ENCODE assay signal across 1 cellular context in genomic region chr17:30906101-30906911, GRCh38.
TF ChIP-seq lines count a peak whose summit lies in the region.

A gene with protein sequence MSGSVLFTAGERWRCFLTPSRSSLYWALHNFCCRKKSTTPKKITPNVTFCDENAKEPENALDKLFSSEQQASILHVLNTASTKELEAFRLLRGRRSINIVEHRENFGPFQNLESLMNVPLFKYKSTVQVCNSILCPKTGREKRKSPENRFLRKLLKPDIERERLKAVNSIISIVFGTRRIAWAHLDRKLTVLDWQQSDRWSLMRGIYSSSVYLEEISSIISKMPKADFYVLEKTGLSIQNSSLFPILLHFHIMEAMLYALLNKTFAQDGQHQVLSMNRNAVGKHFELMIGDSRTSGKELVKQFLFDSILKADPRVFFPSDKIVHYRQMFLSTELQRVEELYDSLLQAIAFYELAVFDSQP (minus strand): TSS chr17:30906238. CDS start chr17:30906198, 40 bp downstream.

TF ChIP-seq in K562, 482 proteins besides CTCF, POLR2A, EP300 and RAD21 (continued from another document and continues in another):
- TF ChIP-seq ARID2 (IDR thresholded peaks at IDR 0.05): no peak
- TF ChIP-seq, protein P1, sequence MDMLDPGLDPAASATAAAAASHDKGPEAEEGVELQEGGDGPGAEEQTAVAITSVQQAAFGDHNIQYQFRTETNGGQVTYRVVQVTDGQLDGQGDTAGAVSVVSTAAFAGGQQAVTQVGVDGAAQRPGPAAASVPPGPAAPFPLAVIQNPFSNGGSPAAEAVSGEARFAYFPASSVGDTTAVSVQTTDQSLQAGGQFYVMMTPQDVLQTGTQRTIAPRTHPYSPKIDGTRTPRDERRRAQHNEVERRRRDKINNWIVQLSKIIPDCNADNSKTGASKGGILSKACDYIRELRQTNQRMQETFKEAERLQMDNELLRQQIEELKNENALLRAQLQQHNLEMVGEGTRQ (CRISPR knock-in tag; IDR thresholded peaks at IDR 0.05): no peak; the same call in 1 of the 2 replicates
- no peak for TF ChIP-seq ZNF57 (CRISPR knock-in tag; IDR thresholded peaks at IDR 0.05)
- no peak for TF ChIP-seq THRA (IDR thresholded peaks at IDR 0.05)
- no peak for TF ChIP-seq ARHGAP35 (IDR thresholded peaks at IDR 0.05; ENCODE audit: partially characterized antibody)
- TF ChIP-seq ZSCAN29 (IDR thresholded peaks at IDR 0.05): no peak
- TF ChIP-seq NCOA6 (IDR thresholded peaks at IDR 0.05): no peak
- no peak for TF ChIP-seq CC2D1A (IDR thresholded peaks at IDR 0.05)
- TF ChIP-seq RBM34 (IDR thresholded peaks at IDR 0.05; ENCODE audit: borderline replicate concordance, insufficient read depth, low read length): no peak
- TF ChIP-seq KAT2B (IDR thresholded peaks at IDR 0.05; ENCODE audit: low read depth, low read length): no peak
- peak; percentile 94 for TF ChIP-seq SIN3B (IDR thresholded peaks at IDR 0.05; ENCODE audit: low read depth)
- no peak for TF ChIP-seq ERF (CRISPR knock-in tag; IDR thresholded peaks at IDR 0.05)
- TF ChIP-seq ZNF785 (CRISPR knock-in tag; IDR thresholded peaks at IDR 0.05): no peak
- TF ChIP-seq KLF1 (tag; IDR thresholded peaks at IDR 0.05): no peak
- no peak for TF ChIP-seq ZNF586 (CRISPR knock-in tag; conservative IDR thresholded peaks at IDR 0.05)
- TF ChIP-seq SRSF3 (IDR thresholded peaks at IDR 0.05; ENCODE audit: insufficient read depth, low read length): no peak
- TF ChIP-seq, protein P2, sequence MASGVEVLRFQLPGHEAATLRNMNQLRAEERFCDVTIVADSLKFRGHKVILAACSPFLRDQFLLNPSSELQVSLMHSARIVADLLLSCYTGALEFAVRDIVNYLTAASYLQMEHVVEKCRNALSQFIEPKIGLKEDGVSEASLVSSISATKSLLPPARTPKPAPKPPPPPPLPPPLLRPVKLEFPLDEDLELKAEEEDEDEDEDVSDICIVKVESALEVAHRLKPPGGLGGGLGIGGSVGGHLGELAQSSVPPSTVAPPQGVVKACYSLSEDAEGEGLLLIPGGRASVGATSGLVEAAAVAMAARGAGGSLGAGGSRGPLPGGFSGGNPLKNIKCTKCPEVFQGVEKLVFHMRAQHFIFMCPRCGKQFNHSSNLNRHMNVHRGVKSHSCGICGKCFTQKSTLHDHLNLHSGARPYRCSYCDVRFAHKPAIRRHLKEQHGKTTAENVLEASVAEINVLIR (CRISPR knock-in tag; IDR thresholded peaks at IDR 0.05): 0 out of 2 replicates have a peak, but pooled peaks have one; percentile 23
- peak; percentile 76 for TF ChIP-seq SP1 (CRISPR knock-in tag; IDR thresholded peaks at IDR 0.05)
- no peak for TF ChIP-seq TFAM (CRISPR knock-in tag; conservative IDR thresholded peaks at IDR 0.05)
- TF ChIP-seq RUNX1 (IDR thresholded peaks at IDR 0.05; ENCODE audit: low read depth): peak; percentile 77; the same call in 1 of the 2 replicates
- TF ChIP-seq ZNF384 (IDR thresholded peaks at IDR 0.05; ENCODE audit: low read depth, low read length): peak; percentile 54; the same call in 1 of the 2 replicates
- no peak for TF ChIP-seq MECOM (CRISPR knock-in tag; IDR thresholded peaks at IDR 0.05)
- no peak for TF ChIP-seq ZNF354B (CRISPR knock-in tag; IDR thresholded peaks at IDR 0.05)
- TF ChIP-seq PML (IDR thresholded peaks at IDR 0.05; ENCODE audit: low read length): peak; percentile 79
- 0 out of 2 replicates have a peak, but pooled peaks have one; percentile 28 for TF ChIP-seq SMC3 (conservative IDR thresholded peaks at IDR 0.05; ENCODE audit: insufficient read depth, low read depth, low read length)
- TF ChIP-seq RFX1 (IDR thresholded peaks at IDR 0.05): no peak
- TF ChIP-seq, protein P3, sequence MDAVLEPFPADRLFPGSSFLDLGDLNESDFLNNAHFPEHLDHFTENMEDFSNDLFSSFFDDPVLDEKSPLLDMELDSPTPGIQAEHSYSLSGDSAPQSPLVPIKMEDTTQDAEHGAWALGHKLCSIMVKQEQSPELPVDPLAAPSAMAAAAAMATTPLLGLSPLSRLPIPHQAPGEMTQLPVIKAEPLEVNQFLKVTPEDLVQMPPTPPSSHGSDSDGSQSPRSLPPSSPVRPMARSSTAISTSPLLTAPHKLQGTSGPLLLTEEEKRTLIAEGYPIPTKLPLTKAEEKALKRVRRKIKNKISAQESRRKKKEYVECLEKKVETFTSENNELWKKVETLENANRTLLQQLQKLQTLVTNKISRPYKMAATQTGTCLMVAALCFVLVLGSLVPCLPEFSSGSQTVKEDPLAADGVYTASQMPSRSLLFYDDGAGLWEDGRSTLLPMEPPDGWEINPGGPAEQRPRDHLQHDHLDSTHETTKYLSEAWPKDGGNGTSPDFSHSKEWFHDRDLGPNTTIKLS (IDR thresholded peaks at IDR 0.05; ENCODE audit: borderline replicate concordance, low read depth): peak; percentile 68
- TF ChIP-seq U2AF1 (optimal IDR thresholded peaks at IDR 0.05; ENCODE audit: low read depth, low read length): no peak
- TF ChIP-seq MAZ (CRISPR knock-in tag; conservative IDR thresholded peaks at IDR 0.05 in 1 of 2, IDR thresholded peaks at IDR 0.05 in 1 of 2): peak; percentile 74 to 93
- TF ChIP-seq MITF (IDR thresholded peaks at IDR 0.05): no peak
- TF ChIP-seq SOX6 (IDR thresholded peaks at IDR 0.05): peak; percentile 53; the same call in 1 of the 2 replicates
- peak; percentile 86 for TF ChIP-seq CREM (IDR thresholded peaks at IDR 0.05; ENCODE audit: low read depth)
- no peak for TF ChIP-seq ZNF197 (CRISPR knock-in tag; IDR thresholded peaks at IDR 0.05; ENCODE audit: low read depth)
- TF ChIP-seq, protein P4, sequence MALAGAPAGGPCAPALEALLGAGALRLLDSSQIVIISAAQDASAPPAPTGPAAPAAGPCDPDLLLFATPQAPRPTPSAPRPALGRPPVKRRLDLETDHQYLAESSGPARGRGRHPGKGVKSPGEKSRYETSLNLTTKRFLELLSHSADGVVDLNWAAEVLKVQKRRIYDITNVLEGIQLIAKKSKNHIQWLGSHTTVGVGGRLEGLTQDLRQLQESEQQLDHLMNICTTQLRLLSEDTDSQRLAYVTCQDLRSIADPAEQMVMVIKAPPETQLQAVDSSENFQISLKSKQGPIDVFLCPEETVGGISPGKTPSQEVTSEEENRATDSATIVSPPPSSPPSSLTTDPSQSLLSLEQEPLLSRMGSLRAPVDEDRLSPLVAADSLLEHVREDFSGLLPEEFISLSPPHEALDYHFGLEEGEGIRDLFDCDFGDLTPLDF (CRISPR knock-in tag; IDR thresholded peaks at IDR 0.05): no peak
- TF ChIP-seq KDM4B (IDR thresholded peaks at IDR 0.05; ENCODE audit: borderline replicate concordance in 2 of 2, low read depth in 1 of 2): peak in 1 of 2 experiments; percentile 98; a peak in 1 of 4 replicates
- peak; percentile 75 for TF ChIP-seq GATA2 (CRISPR knock-in tag; IDR thresholded peaks at IDR 0.05)
- peak; percentile 91 for TF ChIP-seq TBP (optimal IDR thresholded peaks at IDR 0.05; ENCODE audit: low read depth, low read length)
- 0 out of 2 replicates have a peak, but pooled peaks have one; percentile 27 for TF ChIP-seq LEF1 (IDR thresholded peaks at IDR 0.05)
- TF ChIP-seq MEIS2 (IDR thresholded peaks at IDR 0.05; ENCODE audit: partially characterized antibody): no peak
- TF ChIP-seq, protein P5, sequence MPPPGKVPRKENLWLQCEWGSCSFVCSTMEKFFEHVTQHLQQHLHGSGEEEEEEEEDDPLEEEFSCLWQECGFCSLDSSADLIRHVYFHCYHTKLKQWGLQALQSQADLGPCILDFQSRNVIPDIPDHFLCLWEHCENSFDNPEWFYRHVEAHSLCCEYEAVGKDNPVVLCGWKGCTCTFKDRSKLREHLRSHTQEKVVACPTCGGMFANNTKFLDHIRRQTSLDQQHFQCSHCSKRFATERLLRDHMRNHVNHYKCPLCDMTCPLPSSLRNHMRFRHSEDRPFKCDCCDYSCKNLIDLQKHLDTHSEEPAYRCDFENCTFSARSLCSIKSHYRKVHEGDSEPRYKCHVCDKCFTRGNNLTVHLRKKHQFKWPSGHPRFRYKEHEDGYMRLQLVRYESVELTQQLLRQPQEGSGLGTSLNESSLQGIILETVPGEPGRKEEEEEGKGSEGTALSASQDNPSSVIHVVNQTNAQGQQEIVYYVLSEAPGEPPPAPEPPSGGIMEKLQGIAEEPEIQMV (tag; conservative IDR thresholded peaks at IDR 0.05; ENCODE audit: low read depth): no peak; the same call in 1 of the 2 replicates
- peak; percentile 22 to 49; a peak in 2 of 4 replicates for TF ChIP-seq SIX5 (IDR thresholded peaks at IDR 0.05; ENCODE audit: borderline replicate concordance in 1 of 2, insufficient read depth in 1 of 2, low read depth in 1 of 2, low read length in 2 of 2)
- TF ChIP-seq ZHX1 (conservative IDR thresholded peaks at IDR 0.05; ENCODE audit: low read length): peak; percentile 35; the same call in 1 of the 2 replicates
- TF ChIP-seq ZNF444 (CRISPR knock-in tag; IDR thresholded peaks at IDR 0.05): no peak
- TF ChIP-seq ILK (tag; IDR thresholded peaks at IDR 0.05; ENCODE audit: borderline replicate concordance, low read depth): no peak
- no peak for TF ChIP-seq ZZZ3 (IDR thresholded peaks at IDR 0.05)
- TF ChIP-seq ZNF780A (CRISPR knock-in tag; IDR thresholded peaks at IDR 0.05): no peak
- no peak for TF ChIP-seq TRIM25 (IDR thresholded peaks at IDR 0.05; ENCODE audit: borderline replicate concordance)
- peak; percentile 82 for TF ChIP-seq POLR2AphosphoS5 (IDR thresholded peaks at IDR 0.05; ENCODE audit: control insufficient read depth, insufficient read depth, low read depth, low read length)
- TF ChIP-seq, protein P6, sequence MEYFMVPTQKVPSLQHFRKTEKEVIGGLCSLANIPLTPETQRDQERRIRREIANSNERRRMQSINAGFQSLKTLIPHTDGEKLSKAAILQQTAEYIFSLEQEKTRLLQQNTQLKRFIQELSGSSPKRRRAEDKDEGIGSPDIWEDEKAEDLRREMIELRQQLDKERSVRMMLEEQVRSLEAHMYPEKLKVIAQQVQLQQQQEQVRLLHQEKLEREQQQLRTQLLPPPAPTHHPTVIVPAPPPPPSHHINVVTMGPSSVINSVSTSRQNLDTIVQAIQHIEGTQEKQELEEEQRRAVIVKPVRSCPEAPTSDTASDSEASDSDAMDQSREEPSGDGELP (CRISPR knock-in tag; IDR thresholded peaks at IDR 0.05; ENCODE audit: borderline replicate concordance): peak; percentile 71; the same call in 1 of the 2 replicates
- TF ChIP-seq ZNF740 (CRISPR knock-in tag; IDR thresholded peaks at IDR 0.05): no peak
- no peak for TF ChIP-seq ZNF740 (tag; IDR thresholded peaks at IDR 0.05)
- TF ChIP-seq BRD4 (IDR thresholded peaks at IDR 0.05): peak; percentile 60; the same call in 1 of the 2 replicates
- no peak for TF ChIP-seq BACH1 (tag; IDR thresholded peaks at IDR 0.05)
